9 cellular contexts compared by ENCODE assay signal in the genomic region with DNA sequence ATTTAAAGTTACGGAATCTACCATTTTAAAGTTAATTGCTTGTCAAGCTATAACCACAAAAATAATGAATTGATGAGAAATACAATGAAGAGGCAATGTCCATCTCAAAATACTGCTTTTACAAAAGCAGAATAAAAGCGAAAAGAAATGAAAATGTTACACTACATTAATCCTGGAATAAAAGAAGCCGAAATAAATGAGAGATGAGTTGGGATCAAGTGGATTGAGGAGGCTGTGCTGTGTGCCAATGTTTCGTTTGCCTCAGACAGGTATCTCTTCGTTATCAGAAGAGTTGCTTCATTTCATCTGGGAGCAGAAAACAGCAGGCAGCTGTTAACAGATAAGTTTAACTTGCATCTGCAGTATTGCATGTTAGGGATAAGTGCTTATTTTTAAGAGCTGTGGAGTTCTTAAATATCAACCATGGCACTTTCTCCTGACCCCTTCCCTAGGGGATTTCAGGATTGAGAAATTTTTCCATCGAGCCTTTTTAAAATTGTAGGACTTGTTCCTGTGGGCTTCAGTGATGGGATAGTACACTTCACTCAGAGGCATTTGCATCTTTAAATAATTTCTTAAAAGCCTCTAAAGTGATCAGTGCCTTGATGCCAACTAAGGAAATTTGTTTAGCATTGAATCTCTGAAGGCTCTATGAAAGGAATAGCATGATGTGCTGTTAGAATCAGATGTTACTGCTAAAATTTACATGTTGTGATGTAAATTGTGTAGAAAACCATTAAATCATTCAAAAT. TPM values are rescaled to one million over a fixed set of nuclear protein-coding genes. Genes with fewer than 3 reads are reported as not detected.
DNase-seq lines count a peak whose midpoint lies in the region; ATAC-seq, FAIRE-seq and TF ChIP-seq lines count a peak whose summit lies in the region.
"Had no signal": no experiment of that assay in that cellular context is flagged by ENCODE, and none has a peak within 500 bp of the region (broad histone marks: within the 10 kb centered on the region; RNA-seq: fewer than 3 reads in every experiment).

No MANE protein-coding gene starts in this region.

- DNase-seq in NCI-H82 (lab: John Stamatoyannopoulos, UW) (peak; percentile 44), NCI-H82 treated with DMSO at 0.1 percent for 48 hours (lab: John Stamatoyannopoulos, UW; ENCODE audit: unreplicated experiment) (no peak), WTC11 (ENCODE audit: low spot score) (no peak), kidney (no peak), tibial artery (peak in 1 of 2 donors; percentile 18), NCI-H774 (lab: John Stamatoyannopoulos, UW) (no peak), iPS-NIHi7 (ENCODE audit: extremely low spot score) (no peak), ureter (ENCODE audit: low spot score) (no peak)

- TF ChIP-seq CTCF in WTC11 (IDR thresholded peaks at IDR 0.05) (no peak), kidney (IDR thresholded peaks at IDR 0.05; ENCODE audit: borderline replicate concordance, extremely low read depth, insufficient read depth) (no peak), tibial artery (IDR thresholded peaks at IDR 0.05) (no peak)

- no peak overlapping the region for H3K4me3 Mint-ChIP-seq in WTC11
- H3K4me3 Mint-ChIP-seq: activated naive CD4-positive, alpha-beta T cell treated with anti-CD3 and anti-CD28 coated beads, Interleukin-2, amount 50 U/mL, for 24 hours had no signal

- peaks cover 6 to 10% of the 10 kb centered on the region in 2 donors for H3K4me1 ChIP-seq in kidney (ENCODE audit: control insufficient read depth in 1 of 2, insufficient read depth in 1 of 2, low read depth in 1 of 2, low read length in 2 of 2)
- H3K4me1 ChIP-seq in tibial artery: peaks cover 0 to 41% (median 11%) of the 10 kb centered on the region in 4 donors

- H3K36me3 ChIP-seq in kidney (ENCODE audit: control insufficient read depth in 1 of 2, insufficient read depth in 2 of 2, low read length in 2 of 2) (peaks cover 38 to 66% of the 10 kb centered on the region in 2 donors), tibial artery (peaks cover 61 to 66% (median 65%) of the 10 kb centered on the region in 3 donors)

- H3K4me1 Mint-ChIP-seq in WTC11: peaks cover 51% of the 10 kb centered on the region

- peak overlapping the region; percentile 93 to 97 for H3K4me3 ChIP-seq in kidney (ENCODE audit: low read length in 2 of 2)
- peak overlapping the region; percentile 74 to 86 for H3K4me3 ChIP-seq in tibial artery

- no peaks in the 10 kb centered on the region; the same call in 1 of the 2 replicates for H3K36me3 Mint-ChIP-seq in WTC11

- no peak for ATAC-seq in WTC11

- no peaks in the 10 kb centered on the region for H3K27me3 ChIP-seq in tibial artery

- H3K9ac ChIP-seq in kidney (ENCODE audit: low read length in 2 of 2): peak overlapping the region; percentile 100

- CTCF ChIA-PET in WTC11 (lab: Charles Lee): interaction anchor here (1.0 to 1.8 kb wide), 4 partner anchors 23 to 91 kb away, joined by 4 to 7 read pairs (median 6); no protein-coding TSS in a partner anchor

- POLR2A ChIA-PET in WTC11 (lab: Charles Lee): interaction anchor here (1.1 to 8.3 kb wide), 7 partner anchors 15 to 381 kb away, joined by 3 to 502 read pairs (median 10); a partner anchor contains a TSS

- no peaks in the 10 kb centered on the region for H3K27me3 Mint-ChIP-seq in WTC11 (ENCODE audit: low read depth)
- H3K27me3 Mint-ChIP-seq: activated naive CD4-positive, alpha-beta T cell treated with anti-CD3 and anti-CD28 coated beads, Interleukin-2, amount 50 U/mL, for 24 hours had no signal

- intact Hi-C loops in kidney (cut with DNase I): loop anchor here (5.0 kb wide), 1 partner anchor 76 kb away; no protein-coding TSS in a partner anchor
- intact Hi-C loops in tibial artery (cut with DNase I; ENCODE audit: low total_unique reads): no loop called here

- H3K9me3 ChIP-seq in kidney (ENCODE audit: control insufficient read depth in 1 of 2, low read length in 2 of 2) (no peaks in the 10 kb centered on the region), tibial artery (no peaks in the 10 kb centered on the region)

- H3K27ac ChIP-seq in kidney (ENCODE audit: low read depth in 2 of 2, low read length in 2 of 2) (peak overlapping the region; percentile 99), tibial artery (peak overlapping the region; percentile 99)

- H3K9me3 Mint-ChIP-seq in WTC11: no peaks in the 10 kb centered on the region
- H3K9me3 Mint-ChIP-seq: activated naive CD4-positive, alpha-beta T cell treated with anti-CD3 and anti-CD28 coated beads, Interleukin-2, amount 50 U/mL, for 24 hours had no signal

- peak overlapping the region; percentile 88 for H3K27ac Mint-ChIP-seq in WTC11

- no peak for FAIRE-seq in kidney (lab: Jason Lieb, UNC)

TF ChIP-seq in WTC11, 78 proteins besides CTCF, POLR2A, EP300 and RAD21 (continues in another document):
- TF ChIP-seq, protein P1, sequence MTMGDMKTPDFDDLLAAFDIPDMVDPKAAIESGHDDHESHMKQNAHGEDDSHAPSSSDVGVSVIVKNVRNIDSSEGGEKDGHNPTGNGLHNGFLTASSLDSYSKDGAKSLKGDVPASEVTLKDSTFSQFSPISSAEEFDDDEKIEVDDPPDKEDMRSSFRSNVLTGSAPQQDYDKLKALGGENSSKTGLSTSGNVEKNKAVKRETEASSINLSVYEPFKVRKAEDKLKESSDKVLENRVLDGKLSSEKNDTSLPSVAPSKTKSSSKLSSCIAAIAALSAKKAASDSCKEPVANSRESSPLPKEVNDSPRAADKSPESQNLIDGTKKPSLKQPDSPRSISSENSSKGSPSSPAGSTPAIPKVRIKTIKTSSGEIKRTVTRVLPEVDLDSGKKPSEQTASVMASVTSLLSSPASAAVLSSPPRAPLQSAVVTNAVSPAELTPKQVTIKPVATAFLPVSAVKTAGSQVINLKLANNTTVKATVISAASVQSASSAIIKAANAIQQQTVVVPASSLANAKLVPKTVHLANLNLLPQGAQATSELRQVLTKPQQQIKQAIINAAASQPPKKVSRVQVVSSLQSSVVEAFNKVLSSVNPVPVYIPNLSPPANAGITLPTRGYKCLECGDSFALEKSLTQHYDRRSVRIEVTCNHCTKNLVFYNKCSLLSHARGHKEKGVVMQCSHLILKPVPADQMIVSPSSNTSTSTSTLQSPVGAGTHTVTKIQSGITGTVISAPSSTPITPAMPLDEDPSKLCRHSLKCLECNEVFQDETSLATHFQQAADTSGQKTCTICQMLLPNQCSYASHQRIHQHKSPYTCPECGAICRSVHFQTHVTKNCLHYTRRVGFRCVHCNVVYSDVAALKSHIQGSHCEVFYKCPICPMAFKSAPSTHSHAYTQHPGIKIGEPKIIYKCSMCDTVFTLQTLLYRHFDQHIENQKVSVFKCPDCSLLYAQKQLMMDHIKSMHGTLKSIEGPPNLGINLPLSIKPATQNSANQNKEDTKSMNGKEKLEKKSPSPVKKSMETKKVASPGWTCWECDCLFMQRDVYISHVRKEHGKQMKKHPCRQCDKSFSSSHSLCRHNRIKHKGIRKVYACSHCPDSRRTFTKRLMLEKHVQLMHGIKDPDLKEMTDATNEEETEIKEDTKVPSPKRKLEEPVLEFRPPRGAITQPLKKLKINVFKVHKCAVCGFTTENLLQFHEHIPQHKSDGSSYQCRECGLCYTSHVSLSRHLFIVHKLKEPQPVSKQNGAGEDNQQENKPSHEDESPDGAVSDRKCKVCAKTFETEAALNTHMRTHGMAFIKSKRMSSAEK (CRISPR knock-in tag; IDR thresholded peaks at IDR 0.05; ENCODE audit: borderline replicate concordance): peak; percentile 93
- TF ChIP-seq PRRX2 (CRISPR knock-in tag; IDR thresholded peaks at IDR 0.05) (peak; percentile 88; the same call in 1 of the 2 replicates), GABPB1 (CRISPR knock-in tag; IDR thresholded peaks at IDR 0.05) (no peak), ZNF671 (CRISPR knock-in tag; IDR thresholded peaks at IDR 0.05) (0 out of 2 replicates have a peak, but pooled peaks have one; percentile 78), NFATC4 (CRISPR knock-in tag; IDR thresholded peaks at IDR 0.05) (peak; percentile 92)
- TF ChIP-seq, protein P2, sequence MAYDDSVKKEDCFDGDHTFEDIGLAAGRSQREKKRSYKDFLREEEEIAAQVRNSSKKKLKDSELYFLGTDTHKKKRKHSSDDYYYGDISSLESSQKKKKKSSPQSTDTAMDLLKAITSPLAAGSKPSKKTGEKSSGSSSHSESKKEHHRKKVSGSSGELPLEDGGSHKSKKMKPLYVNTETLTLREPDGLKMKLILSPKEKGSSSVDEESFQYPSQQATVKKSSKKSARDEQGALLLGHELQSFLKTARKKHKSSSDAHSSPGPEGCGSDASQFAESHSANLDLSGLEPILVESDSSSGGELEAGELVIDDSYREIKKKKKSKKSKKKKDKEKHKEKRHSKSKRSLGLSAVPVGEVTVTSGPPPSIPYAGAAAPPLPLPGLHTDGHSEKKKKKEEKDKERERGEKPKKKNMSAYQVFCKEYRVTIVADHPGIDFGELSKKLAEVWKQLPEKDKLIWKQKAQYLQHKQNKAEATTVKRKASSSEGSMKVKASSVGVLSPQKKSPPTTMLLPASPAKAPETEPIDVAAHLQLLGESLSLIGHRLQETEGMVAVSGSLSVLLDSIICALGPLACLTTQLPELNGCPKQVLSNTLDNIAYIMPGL (CRISPR knock-in tag; IDR thresholded peaks at IDR 0.05): no peak
- TF ChIP-seq, protein P3, sequence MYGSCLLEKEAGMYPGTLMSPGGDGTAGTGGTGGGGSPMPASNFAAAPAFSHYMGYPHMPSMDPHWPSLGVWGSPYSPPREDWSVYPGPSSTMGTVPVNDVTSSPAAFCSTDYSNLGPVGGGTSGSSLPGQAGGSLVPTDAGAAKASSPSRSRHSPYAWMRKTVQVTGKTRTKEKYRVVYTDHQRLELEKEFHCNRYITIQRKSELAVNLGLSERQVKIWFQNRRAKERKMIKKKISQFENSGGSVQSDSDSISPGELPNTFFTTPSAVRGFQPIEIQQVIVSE (CRISPR knock-in tag; IDR thresholded peaks at IDR 0.05; ENCODE audit: borderline replicate concordance): peak; percentile 91
- TF ChIP-seq, protein P4, sequence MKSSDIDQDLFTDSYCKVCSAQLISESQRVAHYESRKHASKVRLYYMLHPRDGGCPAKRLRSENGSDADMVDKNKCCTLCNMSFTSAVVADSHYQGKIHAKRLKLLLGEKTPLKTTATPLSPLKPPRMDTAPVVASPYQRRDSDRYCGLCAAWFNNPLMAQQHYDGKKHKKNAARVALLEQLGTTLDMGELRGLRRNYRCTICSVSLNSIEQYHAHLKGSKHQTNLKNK (CRISPR knock-in tag; IDR thresholded peaks at IDR 0.05): 0 out of 2 replicates have a peak, but pooled peaks have one; percentile 1

RNA-seq across cellular contexts. Expression of a gene that starts 4.2 kb away (rescaled TPM):
- 1,830 to 2,350 TPM (median 2,261 TPM) in 3 replicates for total RNA-seq in WTC11 (2021)
- total RNA-seq in kidney: 15,262 TPM
- polyA plus RNA-seq in kidney (ENCODE audit: insufficient read depth, low read depth, low replicate concordance): 219 TPM
- 19,443 TPM for total RNA-seq in ureter

RNA-seq across cellular contexts. Expression of a gene that starts 21.9 kb away (rescaled TPM):
- total RNA-seq in WTC11 (2021) (69.6 to 76.8 TPM (median 73.0 TPM) in 3 replicates), kidney (72.2 TPM), ureter (62.9 TPM)
- polyA plus RNA-seq in kidney (ENCODE audit: insufficient read depth, low read depth, low replicate concordance): 78.9 TPM

RNA-seq across cellular contexts. Expression of a gene that starts 55.1 kb away (rescaled TPM):
- total RNA-seq in WTC11 (2021) (15.9 to 23.6 TPM (median 20.7 TPM) in 3 replicates), kidney (165 TPM), ureter (120 TPM)
- polyA plus RNA-seq in kidney (ENCODE audit: insufficient read depth, low read depth, low replicate concordance): 61.6 TPM
